In genomic region chr1:204417231-204417997, GRCh38 we compare ENCODE assay signal across 8 cellular contexts. TPM values are rescaled to one million over a fixed set of nuclear protein-coding genes. Genes with fewer than 3 reads are reported as not detected.
DNase-seq lines count a peak whose midpoint lies in the region; ATAC-seq, FAIRE-seq and TF ChIP-seq lines count a peak whose summit lies in the region.

No MANE protein-coding gene starts in this region.

- H2AFZ ChIP-seq in PC-9: no peak overlapping the region
- H2AFZ ChIP-seq in astrocyte (ENCODE audit: low read depth, low read length): no peak overlapping the region

- CTCF ChIA-PET in PC-9 (lab: Charles Lee): interaction anchor here (0.6 to 1.2 kb wide), 5 partner anchors 19 to 287 kb away, joined by 3 to 8 read pairs (median 3); no protein-coding TSS in a partner anchor

- H3K9ac ChIP-seq in astrocyte (ENCODE audit: low read length): peak overlapping the region; percentile 71

- POLR2A ChIA-PET in PC-9 (lab: Charles Lee; ENCODE audit: unreplicated experiment): interaction anchor here (0.5 to 1.4 kb wide), 9 partner anchors 21 to 112 kb away, joined by 3 to 17 read pairs (median 4); partner anchors contain the start of gene MDM4

- H3K27me3 ChIP-seq in PC-9 (ENCODE audit: insufficient read depth, low read depth): no peaks in the 10 kb centered on the region
- no peaks in the 10 kb centered on the region for H3K27me3 ChIP-seq in astrocyte (ENCODE audit: insufficient read depth, low read length)

- H3K9me3 Mint-ChIP-seq in astrocyte (ENCODE audit: unreplicated experiment): no peaks in the 10 kb centered on the region

- ATAC-seq in GM21528 (IDR thresholded peaks at IDR 0.05; ENCODE audit: low FRiP score, unreplicated experiment) (no peak), GM21447 (IDR thresholded peaks at IDR 0.05; ENCODE audit: unreplicated experiment) (no peak)

- H3K4me2 ChIP-seq in PC-9 (peak overlapping the region; percentile 86), astrocyte (ENCODE audit: low read length) (peak overlapping the region; percentile 82)

- H3K36me3 ChIP-seq in PC-9 (ENCODE audit: low read depth) (peaks cover 5% of the 10 kb centered on the region; the same call in 1 of the 2 replicates), astrocyte (ENCODE audit: insufficient read depth, low read length) (no peaks in the 10 kb centered on the region)

- no peaks in the 10 kb centered on the region for H4K20me1 ChIP-seq in PC-9 (ENCODE audit: insufficient read depth)
- no peaks in the 10 kb centered on the region for H4K20me1 ChIP-seq in astrocyte (ENCODE audit: insufficient read depth, low read length)

- TF ChIP-seq CTCF in PC-9 (conservative IDR thresholded peaks at IDR 0.05) (no peak), astrocyte (IDR thresholded peaks at IDR 0.05; ENCODE audit: insufficient read depth, low read depth, low read length) (no peak)

- no peaks in the 10 kb centered on the region for H3K9me2 ChIP-seq in PC-9 (ENCODE audit: insufficient read depth)

- peaks cover 12% of the 10 kb centered on the region for H3K36me3 Mint-ChIP-seq in astrocyte (ENCODE audit: low read depth, unreplicated experiment)

- H3K79me2 ChIP-seq in PC-9 (ENCODE audit: low read depth) (peaks cover 17% of the 10 kb centered on the region), astrocyte (ENCODE audit: insufficient read depth, low read length) (no peaks in the 10 kb centered on the region)

- DNase-seq in GM04504 (ENCODE audit: low read depth): peak; percentile 97
- DNase-seq in PC-9: peak; percentile 77 to 96
- DNase-seq in astrocyte (ENCODE audit: low read depth): peak; percentile 98
- DNase-seq in iPS-NIHi11 (ENCODE audit: low spot score): peak; percentile 32
- no peak for DNase-seq in superior temporal gyrus (ENCODE audit: extremely low spot score)

- peaks cover 72% of the 10 kb centered on the region for H3F3A ChIP-seq in PC-9 (ENCODE audit: insufficient read depth, low read depth)

- H3K27ac ChIP-seq in PC-9: peak overlapping the region; percentile 98
- H3K27ac ChIP-seq in astrocyte (ENCODE audit: low read depth, low read length): peak overlapping the region; percentile 86
- peak overlapping the region in 20 of 21 experiments; percentile 60 to 89 (median 81) for H3K27ac ChIP-seq in skin epidermis

- H3K4me1 ChIP-seq in PC-9 (replicated peaks; ENCODE audit: insufficient read depth) (peaks cover 73% of the 10 kb centered on the region), astrocyte (ENCODE audit: insufficient read depth, low read length) (peaks cover 26% of the 10 kb centered on the region)

- H3K4me3 ChIP-seq in PC-9 (peak overlapping the region; percentile 51), astrocyte (ENCODE audit: insufficient read depth, low read depth, low read length) (peak overlapping the region; percentile 43), skin epidermis (peak overlapping the region in 1 of 7 experiments; percentile 8)

- no peaks in the 10 kb centered on the region for H3K9me3 ChIP-seq in PC-9 (ENCODE audit: insufficient read depth, low read depth)
- no peaks in the 10 kb centered on the region for H3K9me3 ChIP-seq in astrocyte (ENCODE audit: insufficient read depth, low read depth, low read length)

- H3K4me1 Mint-ChIP-seq in astrocyte (ENCODE audit: low read depth, unreplicated experiment): peaks cover 28% of the 10 kb centered on the region

- intact Hi-C loops in PC-9 (cut with micrococcal nuclease; ENCODE audit: unreplicated experiment): loop anchor here (1.0 kb wide), 1 partner anchor 33 kb away; no protein-coding TSS in a partner anchor

- H3K27me3 Mint-ChIP-seq in astrocyte (ENCODE audit: low read depth, unreplicated experiment): no peaks in the 10 kb centered on the region

- peak overlapping the region; percentile 60 for H3K4me3 Mint-ChIP-seq in astrocyte (ENCODE audit: unreplicated experiment)

- TSS peak; percentile 42 for BruUV-seq in PC-9 (replicated peaks; lab: Mats Ljungman, UMichigan)

- FAIRE-seq in astrocyte (lab: Jason Lieb, UNC): peak; percentile 85

- peak overlapping the region; percentile 97 for H3K27ac Mint-ChIP-seq in astrocyte (ENCODE audit: unreplicated experiment)

RNA-seq across cellular contexts. Expression of gene PPP1R15B, which starts 5.8 kb away (rescaled TPM):
- total RNA-seq in PC-9 (2021) (37.3 and 40.9 TPM in 2 replicates), astrocyte (38.8 and 40.0 TPM in 2 replicates)

RNA-seq across cellular contexts. Expression of gene PLEKHA6, which starts 57.7 kb away (rescaled TPM):
- total RNA-seq in PC-9 (2021) (52.0 and 53.1 TPM in 2 replicates), astrocyte (1.5 and 2.7 TPM in 2 replicates)

Comparison
In these comparisons a context has a peak if more than half of its experiments do, and no peak if none do; other contexts are left out.
1. RNA of gene PLEKHA6, which starts 57.7 kb away (total RNA-seq): 52.0 to 53.1 TPM in PC-9; 1.5 to 2.7 TPM in astrocyte; every median in the first group is over 10 times any median in the second.
2. Peak in every context shown above with its lines, with median percentiles within 50 percentile points of each other: H3K27ac ChIP-seq.